In genomic region chr17:3012926-3013581, GRCh38 we compare ENCODE assay signal across 8 cellular contexts. TPM values are rescaled to one million over a fixed set of nuclear protein-coding genes. Genes with fewer than 3 reads are reported as not detected.
DNase-seq lines count a peak whose midpoint lies in the region; ATAC-seq and TF ChIP-seq lines count a peak whose summit lies in the region.

No MANE protein-coding gene starts in this region.

- TF ChIP-seq EP300 in gastroesophageal sphincter (IDR thresholded peaks at IDR 0.05) (no peak), ovary (IDR thresholded peaks at IDR 0.05) (no peak)

- POLR2A ChIA-PET in HEK293 (lab: Yijun Ruan, JAX): interaction anchor here (0.5 to 2.3 kb wide), 4 partner anchors 154 to 258 kb away, joined by 3 to 10 read pairs (median 4); no protein-coding TSS in a partner anchor

- CTCF ChIA-PET in HEK293 (lab: Yijun Ruan, JAX): interaction anchor here (0.5 to 6.7 kb wide), 33 partner anchors 9 to 679 kb away, joined by 3 to 91 read pairs (median 4); no protein-coding TSS in a partner anchor

- H3K4me1 Mint-ChIP-seq in activated T-helper 2 cell treated with anti-CD3 and anti-CD28 coated beads, Interferon-gamma antibody, Interleukin-2, Interleukin-4, amounts not matched to agents 10 μg/mL and 5 μg/mL and 100 μg/mL, durations not matched to agents 14 hours and 24 hours and 36 hours (ENCODE audit: low read depth): no peaks in the 10 kb centered on the region

- H3K27me3 Mint-ChIP-seq in activated T-helper 2 cell treated with anti-CD3 and anti-CD28 coated beads, Interferon-gamma antibody, Interleukin-2, Interleukin-4, amounts not matched to agents 10 μg/mL and 5 μg/mL and 100 μg/mL, durations not matched to agents 14 hours and 24 hours and 36 hours (ENCODE audit: low read depth): no peaks in the 10 kb centered on the region

- no peaks in the 10 kb centered on the region for H3K36me3 Mint-ChIP-seq in activated T-helper 2 cell treated with anti-CD3 and anti-CD28 coated beads, Interferon-gamma antibody, Interleukin-2, Interleukin-4, amounts not matched to agents 10 μg/mL and 5 μg/mL and 100 μg/mL, durations not matched to agents 14 hours and 24 hours and 36 hours (ENCODE audit: low read depth)

- WGBS in gastroesophageal sphincter (ENCODE audit: low coverage in 1 of 2), 2 donors: 58 to 89% methylated on average over 7 to 13 of the region's 21 CpGs
- WGBS in ovary, 3 donors: 56 to 60% (median 57%) methylated on average over 20 to 21 of the region's 21 CpGs

- H3K9me3 ChIP-seq in HEK293 (ENCODE audit: control insufficient read depth, insufficient read depth, low read depth, low read length) (no peaks in the 10 kb centered on the region), Peyer's patch (no peaks in the 10 kb centered on the region), gastroesophageal sphincter (no peaks in the 10 kb centered on the region), ovary (no peaks in the 10 kb centered on the region), upper lobe of right lung (no peaks in the 10 kb centered on the region)

- no peak overlapping the region for H3K27ac Mint-ChIP-seq in activated T-helper 2 cell treated with anti-CD3 and anti-CD28 coated beads, Interferon-gamma antibody, Interleukin-2, Interleukin-4, amounts not matched to agents 10 μg/mL and 5 μg/mL and 100 μg/mL, durations not matched to agents 14 hours and 24 hours and 36 hours

- DNase-seq in CD1c-positive myeloid dendritic cell (ENCODE audit: extremely low spot score): peak; percentile 55
- DNase-seq in Peyer's patch: peak; percentile 67 to 85 (median 69)
- peak; percentile 20 for DNase-seq in activated T-helper 2 cell treated with anti-CD3 and anti-CD28 coated beads, Interferon-gamma antibody, Interleukin-2, Interleukin-4, amounts not matched to agents 10 μg/mL and 5 μg/mL and 100 μg/mL, durations not matched to agents 14 hours and 24 hours and 36 hours (ENCODE audit: low spot score)
- peak; percentile 53 to 74 (median 69) for DNase-seq in ovary
- peak; percentile 73 for DNase-seq in upper lobe of right lung

- no peak overlapping the region for H3K27ac ChIP-seq in HEK293 (ENCODE audit: extremely low read depth, low read depth, low read length)
- no peak overlapping the region for H3K27ac ChIP-seq in Peyer's patch
- no peak overlapping the region for H3K27ac ChIP-seq in gastroesophageal sphincter
- no peak overlapping the region for H3K27ac ChIP-seq in ovary
- H3K27ac ChIP-seq in upper lobe of right lung: no peak overlapping the region

- H3K4me3 ChIP-seq in HEK293 (ENCODE audit: low read depth, low read length): no peak overlapping the region
- no peak overlapping the region for H3K4me3 ChIP-seq in Peyer's patch
- H3K4me3 ChIP-seq in gastroesophageal sphincter: no peak overlapping the region
- no peak overlapping the region for H3K4me3 ChIP-seq in ovary
- no peak overlapping the region for H3K4me3 ChIP-seq in upper lobe of right lung

- no peaks in the 10 kb centered on the region for H3K4me1 ChIP-seq in HEK293 (ENCODE audit: control insufficient read depth, insufficient read depth, low read length)
- no peaks in the 10 kb centered on the region for H3K4me1 ChIP-seq in Peyer's patch
- no peaks in the 10 kb centered on the region for H3K4me1 ChIP-seq in gastroesophageal sphincter
- H3K4me1 ChIP-seq in ovary (ENCODE audit: insufficient read depth): no peaks in the 10 kb centered on the region
- H3K4me1 ChIP-seq in upper lobe of right lung: no peaks in the 10 kb centered on the region

- no peak overlapping the region for H3K4me3 Mint-ChIP-seq in activated T-helper 2 cell treated with anti-CD3 and anti-CD28 coated beads, Interferon-gamma antibody, Interleukin-2, Interleukin-4, amounts not matched to agents 10 μg/mL and 5 μg/mL and 100 μg/mL, durations not matched to agents 14 hours and 24 hours and 36 hours (ENCODE audit: low read depth)

- no peaks in the 10 kb centered on the region for H3K9me3 Mint-ChIP-seq in activated T-helper 2 cell treated with anti-CD3 and anti-CD28 coated beads, Interferon-gamma antibody, Interleukin-2, Interleukin-4, amounts not matched to agents 10 μg/mL and 5 μg/mL and 100 μg/mL, durations not matched to agents 14 hours and 24 hours and 36 hours

- ATAC-seq in gastroesophageal sphincter (peak; percentile 85), upper lobe of right lung (peak; percentile 90), HG02970 (IDR thresholded peaks at IDR 0.05; ENCODE audit: low FRiP score, unreplicated experiment) (no peak)

- intact Hi-C loops in activated T-helper 2 cell treated with anti-CD3 and anti-CD28 coated beads, Interferon-gamma antibody, Interleukin-2, Interleukin-4, amounts not matched to agents 10 μg/mL and 5 μg/mL and 100 μg/mL, durations not matched to agents 14 hours and 24 hours and 36 hours (cut with micrococcal nuclease): loop anchor here (1.0 to 5.0 kb wide), 2 partner anchors 166 to 185 kb away; no protein-coding TSS in a partner anchor
- intact Hi-C loops in ovary (cut with DNase I): loop anchor here in 3 of 4 donors (5.0 to 10.0 kb wide), 3 partner anchors 158 to 188 kb away; no protein-coding TSS in a partner anchor
- intact Hi-C loops in upper lobe of right lung (cut with DNase I): loop anchor here (10.0 kb wide), 1 partner anchor 188 kb away; no protein-coding TSS in a partner anchor

- TF ChIP-seq POLR2A in Peyer's patch (IDR thresholded peaks at IDR 0.05) (no peak), gastroesophageal sphincter (IDR thresholded peaks at IDR 0.05) (no peak), ovary (IDR thresholded peaks at IDR 0.05) (no peak)

- peaks cover 0 to 37% of the 10 kb centered on the region in 2 experiments; a peak in 1 of 3 replicates for H3K36me3 ChIP-seq in HEK293 (ENCODE audit: control insufficient read depth in 2 of 2, insufficient read depth in 1 of 2, low read length in 2 of 2)
- peaks cover 0 to 25% (median 0%) of the 10 kb centered on the region in 3 donors for H3K36me3 ChIP-seq in Peyer's patch
- H3K36me3 ChIP-seq in gastroesophageal sphincter: peaks cover 0 to 38% of the 10 kb centered on the region in 2 donors
- no peaks in the 10 kb centered on the region for H3K36me3 ChIP-seq in ovary
- no peaks in the 10 kb centered on the region for H3K36me3 ChIP-seq in upper lobe of right lung

- no peaks in the 10 kb centered on the region for H3K27me3 ChIP-seq in Peyer's patch
- H3K27me3 ChIP-seq in gastroesophageal sphincter: no peaks in the 10 kb centered on the region
- no peaks in the 10 kb centered on the region for H3K27me3 ChIP-seq in ovary
- H3K27me3 ChIP-seq in upper lobe of right lung: no peaks in the 10 kb centered on the region

- TF ChIP-seq CTCF in HEK293 (tag by site-specific recombination; IDR thresholded peaks at IDR 0.05): peak; percentile 84
- peak; percentile 64 to 84 (median 76) for TF ChIP-seq CTCF in Peyer's patch (IDR thresholded peaks at IDR 0.05)
- TF ChIP-seq CTCF in gastroesophageal sphincter (IDR thresholded peaks at IDR 0.05): peak in 3 of 4 experiments; percentile 79 to 85 (median 82)
- TF ChIP-seq CTCF in ovary (IDR thresholded peaks at IDR 0.05): peak; percentile 46 to 65 (median 59)
- peak; percentile 88 for TF ChIP-seq CTCF in upper lobe of right lung (IDR thresholded peaks at IDR 0.05)

TF ChIP-seq in HEK293, 187 proteins besides CTCF, POLR2A, EP300 and RAD21:
- TF ChIP-seq ZNF112 (tag by site-specific recombination; IDR thresholded peaks at IDR 0.05): no peak
- 0 out of 2 replicates have a peak, but pooled peaks have one; percentile 15 for TF ChIP-seq ZFP69B (tag by site-specific recombination; IDR thresholded peaks at IDR 0.05)
- TF ChIP-seq ZNF324 (tag by site-specific recombination; IDR thresholded peaks at IDR 0.05): no peak
- peak; percentile 60 for TF ChIP-seq ZNF654 (tag by site-specific recombination; IDR thresholded peaks at IDR 0.05; ENCODE audit: low read depth)
- no peak for TF ChIP-seq REPIN1 (tag by site-specific recombination; IDR thresholded peaks at IDR 0.05; ENCODE audit: low read depth)
- no peak for TF ChIP-seq SCRT1 (tag by site-specific recombination; IDR thresholded peaks at IDR 0.05; ENCODE audit: borderline replicate concordance)
- no peak for TF ChIP-seq ZBTB44 (tag by site-specific recombination; IDR thresholded peaks at IDR 0.05)
- 0 out of 2 replicates have a peak, but pooled peaks have one; percentile 43 for TF ChIP-seq ZNF600 (tag by site-specific recombination; IDR thresholded peaks at IDR 0.05)
TF ChIP-seq in HEK293: peak in this region for 3.

RNA-seq across cellular contexts. Expression of gene OR1D5, which starts 50.4 kb away (rescaled TPM):
- total RNA-seq in Peyer's patch: not detected
- not detected in 2 replicates for total RNA-seq in activated T-helper 2 cell treated with anti-CD3 and anti-CD28 coated beads, Interferon-gamma antibody, Interleukin-2, Interleukin-4, amounts not matched to agents 10 μg/mL and 5 μg/mL and 100 μg/mL, durations not matched to agents 14 hours and 24 hours and 36 hours
- total RNA-seq in gastroesophageal sphincter: not detected
- total RNA-seq in ovary: not detected
- polyA plus RNA-seq in ovary: not detected
- total RNA-seq in upper lobe of right lung: not detected

Comparison
In these comparisons a context has a peak if more than half of its experiments do, and no peak if none do; other contexts are left out.
1. DNase-seq: peak in every context shown above with its lines; median percentile 73 in upper lobe of right lung; 69 in Peyer's patch; 69 in ovary; 55 in CD1c-positive myeloid dendritic cell; 20 in activated T-helper 2 cell treated with anti-CD3 and anti-CD28 coated beads, Interferon-gamma antibody, Interleukin-2, Interleukin-4, amounts not matched to agents 10 μg/mL and 5 μg/mL and 100 μg/mL, durations not matched to agents 14 hours and 24 hours and 36 hours.